16 cellular contexts compared by ENCODE assay signal in the genomic region with DNA sequence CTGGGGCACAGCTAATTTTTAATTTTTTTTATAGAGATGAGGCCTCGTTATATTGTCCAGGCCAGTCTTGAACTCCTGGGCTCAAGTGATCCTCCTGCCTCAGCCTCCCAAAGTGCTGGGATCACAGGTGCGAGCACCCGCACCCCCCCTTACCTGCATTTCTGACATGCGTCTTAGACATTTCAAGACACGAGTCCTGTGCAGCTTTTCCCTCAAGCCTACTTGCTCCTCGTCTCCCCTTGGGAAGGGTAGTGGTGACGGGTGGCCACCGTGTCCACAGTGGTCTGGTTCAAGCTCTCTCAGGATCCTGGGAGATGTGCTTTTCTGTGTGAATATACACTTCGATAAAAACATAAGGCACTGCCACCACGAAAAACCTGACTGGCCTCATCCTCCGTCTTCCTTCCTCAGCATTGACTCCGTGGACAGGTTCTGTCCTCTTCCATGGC. TPM values are rescaled to one million over a fixed set of nuclear protein-coding genes. Genes with fewer than 3 reads are reported as not detected.
DNase-seq lines count a peak whose midpoint lies in the region; ATAC-seq and TF ChIP-seq lines count a peak whose summit lies in the region.
"Had no signal": no experiment of that assay in that cellular context is flagged by ENCODE, and none has a peak within 500 bp of the region (broad histone marks: within the 10 kb centered on the region; RNA-seq: fewer than 3 reads in every experiment).

No MANE protein-coding gene starts in this region.

- H3K4me3 ChIP-seq in neural progenitor cell = no peak overlapping the region
- H3K4me3 ChIP-seq in transverse colon = no peak overlapping the region
- H3K4me3 ChIP-seq: BLaER1 had no signal

- no peak overlapping the region for H3K27ac Mint-ChIP-seq in activated naive CD4-positive, alpha-beta T cell treated with anti-CD3 and anti-CD28 coated beads, Interleukin-2, amount 10 ng/mL, durations not matched to agents 7 days and 5 days
- no peak overlapping the region for H3K27ac Mint-ChIP-seq in activated naive CD4-positive, alpha-beta T cell treated with anti-CD3 and anti-CD28 coated beads for 36 hours
- H3K27ac Mint-ChIP-seq in neural progenitor cell = no peak overlapping the region
- H3K27ac Mint-ChIP-seq: HFFc6 had no signal

- H3K4me2 ChIP-seq in neural progenitor cell = no peak overlapping the region
- H3K4me2 ChIP-seq: BLaER1 had no signal

- peaks cover 44% of the 10 kb centered on the region for H4K20me1 ChIP-seq in neural progenitor cell (ENCODE audit: low read depth)

- in situ Hi-C loops in GM13976 (cut with MboI; ENCODE audit: low sequenced_read_pairs, unreplicated experiment) (no loop called here), transverse colon (cut with MboI; ENCODE audit: low pct_ligation_motif_present in 1 of 4, low pct_unique_long_range_greater_than_20kb in 1 of 4, low sequenced_read_pairs in 3 of 4) (no loop called here)

- TF ChIP-seq CTCF in GM13976 (IDR thresholded peaks at IDR 0.05; ENCODE audit: borderline replicate concordance, control extremely low read depth, extremely low read depth, insufficient read depth, missing control alignments) = no peak
- no peak for TF ChIP-seq CTCF in neural progenitor cell (IDR thresholded peaks at IDR 0.05)
- no peak for TF ChIP-seq CTCF in transverse colon (IDR thresholded peaks at IDR 0.05)

- peak; percentile 15 for DNase-seq in activated naive CD4-positive, alpha-beta T cell treated with anti-CD3 and anti-CD28 coated beads, Interleukin-2, amount 10 ng/mL, durations not matched to agents 7 days and 5 days
- no peak for DNase-seq in activated naive CD4-positive, alpha-beta T cell treated with anti-CD3 and anti-CD28 coated beads for 36 hours
- DNase-seq in GM13976 (ENCODE audit: low spot score) (peak; percentile 12), neural progenitor cell (ENCODE audit: low spot score) (no peak), transverse colon (no peak), DMS79 treated with DMSO at 0.1 percent for 48 hours (lab: John Stamatoyannopoulos, UW) (no peak)
- DNase-seq: CD8-positive, alpha-beta memory T cell; HFFc6; IMR-90; NCI-H1417 treated with DMSO at 0.1 percent for 48 hours; NCI-H1930; NCI-H226; NCI-H524 treated with DMSO at 0.1 percent for 48 hours; SHP77 had no signal

- H3K27me3 Mint-ChIP-seq in activated naive CD4-positive, alpha-beta T cell treated with anti-CD3 and anti-CD28 coated beads, Interleukin-2, amount 10 ng/mL, durations not matched to agents 7 days and 5 days = no peaks in the 10 kb centered on the region
- no peaks in the 10 kb centered on the region for H3K27me3 Mint-ChIP-seq in activated naive CD4-positive, alpha-beta T cell treated with anti-CD3 and anti-CD28 coated beads for 36 hours (ENCODE audit: low read depth)
- H3K27me3 Mint-ChIP-seq in neural progenitor cell (ENCODE audit: insufficient read depth, low read depth) = peaks cover 3% of the 10 kb centered on the region
- H3K27me3 Mint-ChIP-seq: CD8-positive, alpha-beta memory T cell had no signal

- no peak overlapping the region for H3K9ac ChIP-seq in neural progenitor cell
- H3K9ac ChIP-seq: BLaER1 had no signal

- H3K36me3 ChIP-seq in neural progenitor cell (no peaks in the 10 kb centered on the region), transverse colon (no peaks in the 10 kb centered on the region)

- peaks cover 3% of the 10 kb centered on the region for H3K4me1 Mint-ChIP-seq in activated naive CD4-positive, alpha-beta T cell treated with anti-CD3 and anti-CD28 coated beads, Interleukin-2, amount 10 ng/mL, durations not matched to agents 7 days and 5 days
- peaks cover 4% of the 10 kb centered on the region for H3K4me1 Mint-ChIP-seq in activated naive CD4-positive, alpha-beta T cell treated with anti-CD3 and anti-CD28 coated beads for 36 hours (ENCODE audit: low read depth)
- H3K4me1 Mint-ChIP-seq in neural progenitor cell = peaks cover 11% of the 10 kb centered on the region

- no peaks in the 10 kb centered on the region for H3K9me3 Mint-ChIP-seq in activated naive CD4-positive, alpha-beta T cell treated with anti-CD3 and anti-CD28 coated beads, Interleukin-2, amount 10 ng/mL, durations not matched to agents 7 days and 5 days
- H3K9me3 Mint-ChIP-seq in activated naive CD4-positive, alpha-beta T cell treated with anti-CD3 and anti-CD28 coated beads for 36 hours = no peaks in the 10 kb centered on the region
- no peaks in the 10 kb centered on the region for H3K9me3 Mint-ChIP-seq in neural progenitor cell
- H3K9me3 Mint-ChIP-seq: CD8-positive, alpha-beta memory T cell; HFFc6 had no signal

- no peaks in the 10 kb centered on the region for H3F3A ChIP-seq in neural progenitor cell (ENCODE audit: low read depth)

- 94% methylated on average over 12 of the region's 12 CpGs; no CpG with 5 or more reads in 1 of the 2 donors for WGBS in transverse colon (ENCODE audit: low coverage in 1 of 2), 2 donors

- no peaks in the 10 kb centered on the region for H3K9me3 ChIP-seq in neural progenitor cell (ENCODE audit: low read depth)
- no peaks in the 10 kb centered on the region for H3K9me3 ChIP-seq in transverse colon
- H3K9me3 ChIP-seq: BLaER1 had no signal

- no peaks in the 10 kb centered on the region for H3K27me3 ChIP-seq in neural progenitor cell
- H3K27me3 ChIP-seq in transverse colon = no peaks in the 10 kb centered on the region
- H3K27me3 ChIP-seq: BLaER1 had no signal

- TF ChIP-seq POLR2A in transverse colon (IDR thresholded peaks at IDR 0.05) = no peak

- H3K27ac ChIP-seq in neural progenitor cell (no peak overlapping the region), transverse colon (peak overlapping the region in 3 of 4 donors; percentile 81 to 89 (median 83))
- H3K27ac ChIP-seq: BLaER1 had no signal

- H3K4me1 ChIP-seq in neural progenitor cell (peaks cover 3% of the 10 kb centered on the region), transverse colon (peaks cover 6 to 82% (median 74%) of the 10 kb centered on the region in 4 donors)
- H3K4me1 ChIP-seq: BLaER1 had no signal

- no peak overlapping the region for H2AFZ ChIP-seq in neural progenitor cell (replicated peaks)

- H3K79me2 ChIP-seq in neural progenitor cell (ENCODE audit: low read depth) = no peaks in the 10 kb centered on the region

- no peak overlapping the region for H3K4me3 Mint-ChIP-seq in activated naive CD4-positive, alpha-beta T cell treated with anti-CD3 and anti-CD28 coated beads, Interleukin-2, amount 10 ng/mL, durations not matched to agents 7 days and 5 days
- no peak overlapping the region for H3K4me3 Mint-ChIP-seq in activated naive CD4-positive, alpha-beta T cell treated with anti-CD3 and anti-CD28 coated beads for 36 hours
- H3K4me3 Mint-ChIP-seq in neural progenitor cell = peak overlapping the region; percentile 15
- H3K4me3 Mint-ChIP-seq: CD8-positive, alpha-beta memory T cell; HFFc6 had no signal

- intact Hi-C loops in activated naive CD4-positive, alpha-beta T cell treated with anti-CD3 and anti-CD28 coated beads for 36 hours (cut with micrococcal nuclease) = no loop called here
- intact Hi-C loops in transverse colon (cut with DNase I; ENCODE audit: low total_unique reads) = no loop called here

- H3K36me3 Mint-ChIP-seq in activated naive CD4-positive, alpha-beta T cell treated with anti-CD3 and anti-CD28 coated beads, Interleukin-2, amount 10 ng/mL, durations not matched to agents 7 days and 5 days = peaks cover 41% of the 10 kb centered on the region
- peaks cover 21% of the 10 kb centered on the region for H3K36me3 Mint-ChIP-seq in activated naive CD4-positive, alpha-beta T cell treated with anti-CD3 and anti-CD28 coated beads for 36 hours (ENCODE audit: low read depth)
- H3K36me3 Mint-ChIP-seq in neural progenitor cell = peaks cover 16% of the 10 kb centered on the region

- no peak for ATAC-seq in GM18517 (IDR thresholded peaks at IDR 0.05; ENCODE audit: unreplicated experiment)

- TF ChIP-seq EP300 in transverse colon (IDR thresholded peaks at IDR 0.05; ENCODE audit: low read depth) = no peak

- CTCF ChIA-PET in activated naive CD4-positive, alpha-beta T cell treated with anti-CD3 and anti-CD28 coated beads, Interleukin-2, amount 10 ng/mL, durations not matched to agents 7 days and 5 days (lab: Charles Lee) = no interaction called here
- CTCF ChIA-PET in activated naive CD4-positive, alpha-beta T cell treated with anti-CD3 and anti-CD28 coated beads for 36 hours (lab: Charles Lee) = interaction anchor here (0.7 kb wide), 1 partner anchor 13 kb away, joined by 3 read pairs; no protein-coding TSS in a partner anchor

RNA-seq across cellular contexts. Expression of gene CANT1, which starts 9.6 kb away (rescaled TPM):
- 10 to 100 TPM; 48.7 to 51.0 TPM for total RNA-seq in activated naive CD4-positive, alpha-beta T cell treated with anti-CD3 and anti-CD28 coated beads for 36 hours
- total RNA-seq in neural progenitor cell (ENCODE audit: low replicate concordance) = 24.3 and 61.3 TPM in 2 replicates
- total RNA-seq in transverse colon = 100 to 1,000 TPM in 3 of 4 donors, 10 to 100 TPM in 1; 89.4 to 231 (median 138) TPM

RNA-seq across cellular contexts. Expression of gene LGALS3BP, which starts 20.2 kb away (rescaled TPM):
- 10 to 100 TPM; 59.9 to 65.4 TPM for total RNA-seq in activated naive CD4-positive, alpha-beta T cell treated with anti-CD3 and anti-CD28 coated beads for 36 hours
- total RNA-seq in neural progenitor cell (ENCODE audit: low replicate concordance) (17.5 and 64.3 TPM in 2 replicates), transverse colon (1,000 to 10,000 TPM in 2 of 4 donors, 100 to 1,000 TPM in 2; 796 to 1,440 (median 1,077) TPM)

RNA-seq across cellular contexts. Expression of gene C1QTNF1, which starts 24.0 kb away (rescaled TPM):
- under 1 TPM; 0.14 to 0.32 TPM for total RNA-seq in activated naive CD4-positive, alpha-beta T cell treated with anti-CD3 and anti-CD28 coated beads for 36 hours
- total RNA-seq in neural progenitor cell (ENCODE audit: low replicate concordance) = 1.4 and 2.6 TPM in 2 replicates
- total RNA-seq in transverse colon = 10 to 100 TPM in 2 of 4 donors, 1 to 10 TPM in 2; 5.4 to 35.5 (median 12.0) TPM

Comparison
In these comparisons a context has a peak if more than half of its experiments do, and no peak if none do; other contexts are left out.
1. DNase-seq: peak in activated naive CD4-positive, alpha-beta T cell treated with anti-CD3 and anti-CD28 coated beads, Interleukin-2, amount 10 ng/mL, durations not matched to agents 7 days and 5 days (single experiment) and GM13976 (single experiment); none in activated naive CD4-positive, alpha-beta T cell treated with anti-CD3 and anti-CD28 coated beads for 36 hours (single experiment), neural progenitor cell (single experiment), transverse colon (single experiment) and DMS79 treated with DMSO at 0.1 percent for 48 hours (single experiment).
2. RNA of gene LGALS3BP, which starts 20.2 kb away (total RNA-seq): 796 to 1,440 TPM in transverse colon; 59.9 to 65.4 TPM in activated naive CD4-positive, alpha-beta T cell treated with anti-CD3 and anti-CD28 coated beads for 36 hours and 17.5 to 64.3 TPM in neural progenitor cell; every median in the first group is over 10 times any median in the second.